28 cellular contexts compared by ENCODE assay signal in the genomic region with DNA sequence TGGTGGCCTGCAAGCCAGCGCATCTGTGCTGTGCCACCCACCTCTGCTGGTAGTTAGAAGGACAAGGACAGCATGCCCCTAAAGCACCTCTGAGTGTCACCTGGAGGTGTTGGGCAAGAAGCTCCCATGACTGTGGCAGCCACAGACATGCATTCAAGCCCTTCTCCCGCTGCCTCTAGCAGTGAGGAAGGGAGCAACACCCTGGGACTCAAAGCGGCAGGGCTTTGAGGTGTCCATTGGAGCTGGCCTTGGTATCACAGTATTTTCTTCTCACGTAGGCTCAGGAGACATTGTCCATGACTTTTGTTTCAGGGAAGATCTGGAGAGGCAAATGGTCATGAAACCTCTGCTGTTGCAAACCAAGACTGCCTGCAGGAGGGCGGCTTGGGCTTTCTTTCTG.
"Had no signal": no experiment of that assay in that cellular context is flagged by ENCODE, and none has a peak within 500 bp of the region (broad histone marks: within the 10 kb centered on the region; RNA-seq: fewer than 3 reads in every experiment).

No MANE protein-coding gene starts in this region.

- H3K4me3 Mint-ChIP-seq: dendritic cell treated with granulocyte-macrophage colony-stimulating factor and Interleukin-4, amounts not matched to agents 40 ng/mL and 50 ng/mL, for 4 days; effector memory CD8-positive, alpha-beta T cell had no signal

- H3K27ac Mint-ChIP-seq: dendritic cell treated with granulocyte-macrophage colony-stimulating factor and Interleukin-4, amounts not matched to agents 40 ng/mL and 50 ng/mL, for 4 days; effector memory CD8-positive, alpha-beta T cell had no signal

- H3K4me3 ChIP-seq: colonic mucosa, coronary artery, dorsolateral prefrontal cortex, esophagus muscularis mucosa, esophagus squamous epithelium, gastrocnemius medialis, gastroesophageal sphincter, heart left ventricle, heart right ventricle had no signal

- DNase-seq: colonic mucosa; cortex of kidney; dermis blood vessel endothelial cell; dorsolateral prefrontal cortex; effector CD4-positive, alpha-beta T cell; effector CD8-positive, alpha-beta T cell; effector memory CD4-positive, alpha-beta T cell; effector memory CD8-positive, alpha-beta T cell; erythroblast; esophagus squamous epithelium; foreskin fibroblast; foreskin keratinocyte; foreskin melanocyte; gastrocnemius medialis; glutamatergic neuron; head of caudate nucleus; heart left ventricle; heart right ventricle had no signal

- H3K9me3 Mint-ChIP-seq: dendritic cell treated with granulocyte-macrophage colony-stimulating factor and Interleukin-4, amounts not matched to agents 40 ng/mL and 50 ng/mL, for 4 days; effector memory CD8-positive, alpha-beta T cell had no signal

- H3K27ac ChIP-seq: colonic mucosa, coronary artery, dorsolateral prefrontal cortex, epithelial cell of prostate, esophagus muscularis mucosa, esophagus squamous epithelium, foreskin keratinocyte, gastrocnemius medialis, gastroesophageal sphincter, heart left ventricle, heart right ventricle had no signal

- H3K36me3 ChIP-seq: colonic mucosa, esophagus muscularis mucosa, esophagus squamous epithelium, gastrocnemius medialis, gastroesophageal sphincter, heart left ventricle, heart right ventricle had no signal

- H3K9me3 ChIP-seq: colonic mucosa, esophagus muscularis mucosa, esophagus squamous epithelium, gastrocnemius medialis, gastroesophageal sphincter, heart left ventricle, heart right ventricle had no signal

- ATAC-seq: effector memory CD8-positive, alpha-beta T cell; esophagus mucosa; foreskin keratinocyte; gastrocnemius medialis; gastroesophageal sphincter; heart left ventricle; heart right ventricle had no signal

- FAIRE-seq: colon, endometrium, endothelial cell of umbilical vein, frontal cortex had no signal

- H3K4me1 ChIP-seq: colonic mucosa, esophagus squamous epithelium, foreskin keratinocyte, gastrocnemius medialis, gastroesophageal sphincter, heart left ventricle had no signal

- H3K27me3 ChIP-seq: colonic mucosa, esophagus muscularis mucosa, esophagus squamous epithelium, foreskin keratinocyte, gastrocnemius medialis, gastroesophageal sphincter had no signal
